ENCODE assay signal across 8 cellular contexts in genomic region chr12:46382974-46383653, GRCh38. TPM values are rescaled to one million over a fixed set of nuclear protein-coding genes. Genes with fewer than 3 reads are reported as not detected.
A peak's percentile ranks its signal among the peaks of the same experiment; 100 is the strongest.
DNase-seq lines count a peak whose midpoint lies in the region; ATAC-seq and TF ChIP-seq lines count a peak whose summit lies in the region.

No MANE protein-coding gene starts in this region.

- peak; percentile 7; the same call in 1 of the 2 replicates for TF ChIP-seq RAD21 in Ishikawa (IDR thresholded peaks at IDR 0.05; ENCODE audit: low read depth)

- H3K9me3 Mint-ChIP-seq in activated T-cell treated with anti-CD3 and anti-CD28 coated beads, Interleukin-2, amount 50 U/mL, for 24 hours, result peaks cover 2% of the 10 kb centered on the region

- 1% methylated on average over 59 to 74 of the region's 74 CpGs for WGBS in esophagus, 2 donors

- H3K27me3 Mint-ChIP-seq in activated T-cell treated with anti-CD3 and anti-CD28 coated beads, Interleukin-2, amount 50 U/mL, for 24 hours, result no peaks in the 10 kb centered on the region

- peaks cover 50% of the 10 kb centered on the region for H3K4me1 Mint-ChIP-seq in activated T-cell treated with anti-CD3 and anti-CD28 coated beads, Interleukin-2, amount 50 U/mL, for 24 hours (ENCODE audit: low read depth)

- H3K4me3 ChIP-seq in esophagus (ENCODE audit: low read depth in 1 of 2, low read length in 2 of 2) (peak overlapping the region; percentile 64 to 67), muscle layer of duodenum (ENCODE audit: low read depth in 1 of 2, low read length in 2 of 2) (peak overlapping the region; percentile 73 to 86)

- no peaks in the 10 kb centered on the region for H3K9me3 ChIP-seq in esophagus (ENCODE audit: control insufficient read depth in 2 of 2, insufficient read depth in 1 of 2, low read depth in 1 of 2, low read length in 1 of 2)
- H3K9me3 ChIP-seq in muscle layer of duodenum (ENCODE audit: control insufficient read depth in 1 of 2, low read length in 2 of 2), result no peaks in the 10 kb centered on the region

- ATAC-seq in GM21619 (IDR thresholded peaks at IDR 0.05; ENCODE audit: unreplicated experiment), result peak; percentile 67

- H3K27ac ChIP-seq in esophagus (ENCODE audit: low read depth in 2 of 2, low read length in 1 of 2) (peak overlapping the region; percentile 99 to 100), muscle layer of duodenum (ENCODE audit: low read length) (peak overlapping the region; percentile 99)

- TF ChIP-seq EP300 in Ishikawa (IDR thresholded peaks at IDR 0.05; ENCODE audit: borderline replicate concordance), result peak; percentile 67

- peak overlapping the region; percentile 85 for H3K4me3 Mint-ChIP-seq in activated T-cell treated with anti-CD3 and anti-CD28 coated beads, Interleukin-2, amount 50 U/mL, for 24 hours

- peaks cover 6% of the 10 kb centered on the region for H3K36me3 Mint-ChIP-seq in activated T-cell treated with anti-CD3 and anti-CD28 coated beads, Interleukin-2, amount 50 U/mL, for 24 hours (ENCODE audit: low read depth)

- H3K27ac Mint-ChIP-seq in activated T-cell treated with anti-CD3 and anti-CD28 coated beads, Interleukin-2, amount 50 U/mL, for 24 hours, result peak overlapping the region; percentile 96

- H3K27me3 ChIP-seq in esophagus (ENCODE audit: control insufficient read depth in 1 of 2, insufficient read depth in 2 of 2, low read length in 2 of 2) (no peaks in the 10 kb centered on the region), muscle layer of duodenum (ENCODE audit: low read depth, low read length) (no peaks in the 10 kb centered on the region)

- no peaks in the 10 kb centered on the region for H3K36me3 ChIP-seq in esophagus (ENCODE audit: control insufficient read depth in 2 of 2, insufficient read depth in 2 of 2, low read length in 1 of 2)
- peaks cover 0 to 14% of the 10 kb centered on the region in 2 donors for H3K36me3 ChIP-seq in muscle layer of duodenum (ENCODE audit: control insufficient read depth in 1 of 2, insufficient read depth in 2 of 2, low read length in 2 of 2)

- peaks cover 0 to 5% of the 10 kb centered on the region in 2 donors for H3K4me1 ChIP-seq in esophagus (ENCODE audit: control insufficient read depth in 2 of 2, insufficient read depth in 2 of 2, low read length in 1 of 2)
- H3K4me1 ChIP-seq in muscle layer of duodenum (ENCODE audit: control insufficient read depth in 1 of 2, insufficient read depth in 2 of 2, low read length in 2 of 2), result peaks cover 13 to 21% of the 10 kb centered on the region in 2 donors

- DNase-seq in DMS53 treated with DMSO at 0.1 percent for 48 hours (lab: John Stamatoyannopoulos, UW; ENCODE audit: unreplicated experiment), result peak; percentile 99
- DNase-seq in OCI-M1 (lab: John Stamatoyannopoulos, UW), result peak; percentile 96
- DNase-seq in activated T-cell treated with anti-CD3 and anti-CD28 coated beads, Interleukin-2, amount 50 U/mL, for 24 hours, result peak; percentile 95
- DNase-seq in stimulated activated CD8-positive, alpha-beta memory T cell treated with anti-CD3 and anti-CD28 coated beads, Interleukin-7, amount 100 ng/mL, for 24 hours (ENCODE audit: low read depth), result peak; percentile 83

TF ChIP-seq in Ishikawa, 13 proteins besides CTCF, POLR2A, EP300 and RAD21:
- TF ChIP-seq NFIC (IDR thresholded peaks at IDR 0.05) (peak; percentile 80), CREB1 (IDR thresholded peaks at IDR 0.05; ENCODE audit: low read depth) (no peak), USF1 (IDR thresholded peaks at IDR 0.05) (peak; percentile 97), TCF12 (IDR thresholded peaks at IDR 0.05; ENCODE audit: low read depth) (peak; percentile 83), YY1 (IDR thresholded peaks at IDR 0.05; ENCODE audit: low read depth) (no peak), MAX (IDR thresholded peaks at IDR 0.05) (peak; percentile 82), CEBPB (IDR thresholded peaks at IDR 0.05) (peak; percentile 14; the same call in 1 of the 2 replicates), ZBTB7A (IDR thresholded peaks at IDR 0.05; ENCODE audit: low read depth) (peak; percentile 77)
- TF ChIP-seq, protein P1, sequence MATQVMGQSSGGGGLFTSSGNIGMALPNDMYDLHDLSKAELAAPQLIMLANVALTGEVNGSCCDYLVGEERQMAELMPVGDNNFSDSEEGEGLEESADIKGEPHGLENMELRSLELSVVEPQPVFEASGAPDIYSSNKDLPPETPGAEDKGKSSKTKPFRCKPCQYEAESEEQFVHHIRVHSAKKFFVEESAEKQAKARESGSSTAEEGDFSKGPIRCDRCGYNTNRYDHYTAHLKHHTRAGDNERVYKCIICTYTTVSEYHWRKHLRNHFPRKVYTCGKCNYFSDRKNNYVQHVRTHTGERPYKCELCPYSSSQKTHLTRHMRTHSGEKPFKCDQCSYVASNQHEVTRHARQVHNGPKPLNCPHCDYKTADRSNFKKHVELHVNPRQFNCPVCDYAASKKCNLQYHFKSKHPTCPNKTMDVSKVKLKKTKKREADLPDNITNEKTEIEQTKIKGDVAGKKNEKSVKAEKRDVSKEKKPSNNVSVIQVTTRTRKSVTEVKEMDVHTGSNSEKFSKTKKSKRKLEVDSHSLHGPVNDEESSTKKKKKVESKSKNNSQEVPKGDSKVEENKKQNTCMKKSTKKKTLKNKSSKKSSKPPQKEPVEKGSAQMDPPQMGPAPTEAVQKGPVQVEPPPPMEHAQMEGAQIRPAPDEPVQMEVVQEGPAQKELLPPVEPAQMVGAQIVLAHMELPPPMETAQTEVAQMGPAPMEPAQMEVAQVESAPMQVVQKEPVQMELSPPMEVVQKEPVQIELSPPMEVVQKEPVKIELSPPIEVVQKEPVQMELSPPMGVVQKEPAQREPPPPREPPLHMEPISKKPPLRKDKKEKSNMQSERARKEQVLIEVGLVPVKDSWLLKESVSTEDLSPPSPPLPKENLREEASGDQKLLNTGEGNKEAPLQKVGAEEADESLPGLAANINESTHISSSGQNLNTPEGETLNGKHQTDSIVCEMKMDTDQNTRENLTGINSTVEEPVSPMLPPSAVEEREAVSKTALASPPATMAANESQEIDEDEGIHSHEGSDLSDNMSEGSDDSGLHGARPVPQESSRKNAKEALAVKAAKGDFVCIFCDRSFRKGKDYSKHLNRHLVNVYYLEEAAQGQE (IDR thresholded peaks at IDR 0.05; ENCODE audit: low read depth), result 0 out of 2 replicates have a peak, but pooled peaks have one; percentile 11

RNA-seq across cellular contexts. Expression of gene SLC38A2, which starts 10.5 kb away (rescaled TPM):
- 10 to 100 TPM; 80.2 to 82.8 TPM for polyA plus RNA-seq in esophagus

Comparison
In these comparisons a context has a peak if more than half of its experiments do, and no peak if none do; other contexts are left out.
1. Peak in every context shown above with its lines: DNase-seq, ATAC-seq, H3K4me3 ChIP-seq and H3K27ac ChIP-seq.